In genomic region chr1:153000294-153000693, GRCh38 we compare ENCODE assay signal across 19 cellular contexts. TPM values are rescaled to one million over a fixed set of nuclear protein-coding genes. Genes with fewer than 3 reads are reported as not detected.
DNase-seq lines count a peak whose midpoint lies in the region; ATAC-seq and TF ChIP-seq lines count a peak whose summit lies in the region.
"Had no signal": no experiment of that assay in that cellular context is flagged by ENCODE, and none has a peak within 500 bp of the region (broad histone marks: within the 10 kb centered on the region; RNA-seq: fewer than 3 reads in every experiment).

No MANE protein-coding gene starts in this region.

- peaks cover 3 to 6% (median 5%) of the 10 kb centered on the region in 11 experiments; a peak in 18 of 22 replicates for H3K9me3 ChIP-seq in BLaER1 treated with 17β-estradiol and CSF1 and Interleukin-3, amounts not matched to agents 10 nM and 100 nM (replicated peaks in 1 of 11)
- H3K9me3 ChIP-seq in trophoblast cell (ENCODE audit: insufficient read depth, low read depth, low read length), result no peaks in the 10 kb centered on the region
- H3K9me3 ChIP-seq: BE2C, SJCRH30 had no signal

- H3K18ac ChIP-seq in trophoblast cell (ENCODE audit: low read length), result no peak overlapping the region

- no peaks in the 10 kb centered on the region for H4K20me1 ChIP-seq in BLaER1 treated with 17β-estradiol and CSF1 and Interleukin-3, amounts not matched to agents 10 nM and 100 nM

- H3K23ac ChIP-seq in trophoblast cell (ENCODE audit: low read length), result no peak overlapping the region

- no peak overlapping the region for H3K9ac ChIP-seq in BLaER1 treated with 17β-estradiol and CSF1 and Interleukin-3, amounts not matched to agents 10 nM and 100 nM
- no peak overlapping the region for H3K9ac ChIP-seq in trophoblast cell (ENCODE audit: low read length)

- no peak overlapping the region for H2AK5ac ChIP-seq in trophoblast cell (ENCODE audit: low read length)

- no peaks in the 10 kb centered on the region for H3K79me1 ChIP-seq in trophoblast cell (ENCODE audit: low read length)

- H4K91ac ChIP-seq in trophoblast cell (ENCODE audit: low read depth, low read length), result no peak overlapping the region

- H2BK5ac ChIP-seq in trophoblast cell (ENCODE audit: low read depth, low read length, poor library complexity), result no peak overlapping the region

- H3K27me3 ChIP-seq in BLaER1 treated with 17β-estradiol and CSF1 and Interleukin-3, amounts not matched to agents 10 nM and 100 nM, result peaks cover 0 to 6% (median 0%) of the 10 kb centered on the region in 11 experiments; a peak in 2 of 22 replicates
- H3K27me3 ChIP-seq in trophoblast cell (ENCODE audit: insufficient read depth, low read length), result no peaks in the 10 kb centered on the region
- H3K27me3 ChIP-seq: BE2C, SJCRH30 had no signal

- H3K36me3 ChIP-seq in BLaER1 treated with 17β-estradiol and CSF1 and Interleukin-3, amounts not matched to agents 10 nM and 100 nM, result no peaks in the 10 kb centered on the region
- H3K36me3 ChIP-seq in trophoblast cell (ENCODE audit: control insufficient read depth in 1 of 2, insufficient read depth in 2 of 2, low read length in 2 of 2), result no peaks in the 10 kb centered on the region
- H3K36me3 ChIP-seq: BE2C, SJCRH30 had no signal

- no peak overlapping the region for H3K14ac ChIP-seq in trophoblast cell (ENCODE audit: low read length)

- no peak for ATAC-seq in activated naive CD4-positive, alpha-beta T cell treated with anti-CD3 and anti-CD28 coated beads, Interleukin-2, amount 50 U/mL, for 72 hours
- ATAC-seq: HCT116 had no signal

- peak; percentile 56 for DNase-seq in SK-MEL-5 (ENCODE audit: low read depth, low spot score)
- no peak for DNase-seq in epithelial cell of prostate (ENCODE audit: low read depth, low spot score)
- no peak for DNase-seq in trophoblast cell
- no peak for DNase-seq in foreskin fibroblast
- DNase-seq in GM19238 (ENCODE audit: insufficient read length, low spot score), result no peak
- DNase-seq in NCI-H2171 treated with DMSO at 0.1 percent for 48 hours (lab: John Stamatoyannopoulos, UW), result no peak
- DNase-seq in activated naive CD4-positive, alpha-beta T cell treated with anti-CD3 and anti-CD28 coated beads, Interleukin-2, amount 50 U/mL, for 72 hours (ENCODE audit: low spot score in 2 of 2), result no peak
- DNase-seq: BE2C; CD4-positive, alpha-beta T cell; DMS53; GOT3; KBM-7; NCI-H1417; NCI-H187 treated with DMSO at 0.1 percent for 48 hours; NCI-H345; NCI-H524 treated with DMSO at 0.1 percent for 48 hours; SJCRH30 had no signal

- peaks cover 1% of the 10 kb centered on the region for H3K79me2 ChIP-seq in trophoblast cell (ENCODE audit: control insufficient read depth, insufficient read depth, low read length, poor library complexity)

- no peaks in the 10 kb centered on the region for H3K36me3 Mint-ChIP-seq in activated naive CD4-positive, alpha-beta T cell treated with anti-CD3 and anti-CD28 coated beads, Interleukin-2, amount 50 U/mL, for 72 hours

- H4K12ac ChIP-seq in trophoblast cell (ENCODE audit: low read depth, low read length), result no peak overlapping the region

- no peak overlapping the region for H2BK120ac ChIP-seq in trophoblast cell (ENCODE audit: insufficient read depth, low read length, poor library complexity)

- no peak overlapping the region for H3K4me3 ChIP-seq in BLaER1 treated with 17β-estradiol and CSF1 and Interleukin-3, amounts not matched to agents 10 nM and 100 nM
- H3K4me3 ChIP-seq in trophoblast cell (ENCODE audit: low read depth, low read length) (no peak overlapping the region), foreskin fibroblast (ENCODE audit: low read depth in 1 of 2, low read length in 2 of 2) (no peak overlapping the region)
- H3K4me3 ChIP-seq: SJCRH30 had no signal

- no peak overlapping the region for H3K4ac ChIP-seq in trophoblast cell (ENCODE audit: low read depth, low read length)

- H2AFZ ChIP-seq in trophoblast cell (ENCODE audit: insufficient read depth, low read length, poor library complexity), result no peak overlapping the region

- TF ChIP-seq CTCF in foreskin fibroblast (IDR thresholded peaks at IDR 0.05; ENCODE audit: low read depth, low read length), result no peak

- in situ Hi-C loops in SK-MEL-5 (cut with HindIII; ENCODE audit: low pct_unique_long_range_greater_than_20kb, low sequenced_read_pairs), result no loop called here

- H2BK12ac ChIP-seq in trophoblast cell (ENCODE audit: low read length), result peak overlapping the region; percentile 15

- no peak overlapping the region for H4K8ac ChIP-seq in trophoblast cell (ENCODE audit: low read depth, low read length)

- peaks cover 0 to 3% of the 10 kb centered on the region in 2 donors for H3K9me3 Mint-ChIP-seq in activated naive CD4-positive, alpha-beta T cell treated with anti-CD3 and anti-CD28 coated beads, Interleukin-2, amount 50 U/mL, for 72 hours
- H3K9me3 Mint-ChIP-seq: CD4-positive, alpha-beta T cell had no signal

- H3K4me1 ChIP-seq in BLaER1 treated with 17β-estradiol and CSF1 and Interleukin-3, amounts not matched to agents 10 nM and 100 nM, result peaks cover 0 to 13% (median 8%) of the 10 kb centered on the region in 10 experiments; a peak in 16 of 20 replicates
- peaks cover 16 to 23% of the 10 kb centered on the region in 2 experiments for H3K4me1 ChIP-seq in trophoblast cell (ENCODE audit: control insufficient read depth in 1 of 2, insufficient read depth in 2 of 2, low read length in 2 of 2)
- H3K4me1 ChIP-seq: BE2C, SJCRH30 had no signal

- no peak overlapping the region for H3K27ac Mint-ChIP-seq in activated naive CD4-positive, alpha-beta T cell treated with anti-CD3 and anti-CD28 coated beads, Interleukin-2, amount 50 U/mL, for 72 hours
- H3K27ac Mint-ChIP-seq: CD4-positive, alpha-beta T cell had no signal

- no CpG with 5 or more reads among the region's 1 CpG for WGBS in trophoblast cell (ENCODE audit: extremely low coverage, insufficient coverage, insufficient read length)

- peak overlapping the region in 8 of 11 experiments; percentile 8 to 43 (median 32); a peak in 10 of 22 replicates for H3K4me2 ChIP-seq in BLaER1 treated with 17β-estradiol and CSF1 and Interleukin-3, amounts not matched to agents 10 nM and 100 nM
- H3K4me2 ChIP-seq in trophoblast cell (ENCODE audit: low read length), result no peak overlapping the region

- H3K27ac ChIP-seq in BLaER1 treated with 17β-estradiol and CSF1 and Interleukin-3, amounts not matched to agents 10 nM and 100 nM, result no peak overlapping the region
- peak overlapping the region; percentile 77 for H3K27ac ChIP-seq in epithelial cell of prostate
- H3K27ac ChIP-seq in trophoblast cell (ENCODE audit: low read depth, low read length), result no peak overlapping the region
- H3K27ac ChIP-seq: SJCRH30 had no signal

RNA-seq across cellular contexts. Expression of gene SPRR3, which starts 1.3 kb away (rescaled TPM):
- total RNA-seq in SK-MEL-5 (2014; rRNA removed; shearing (Covaris generic)), result not detected in 2 replicates
- not detected in 2 replicates for polyA plus RNA-seq in SK-MEL-5 (2015; cell fraction: cytosol; rRNA removed)
- polyA plus RNA-seq in SK-MEL-5 (2015; cell fraction: nucleus; rRNA removed), result 0.91 TPM in 1 of 2 replicates, not detected in the other
- 12.3 and 12.6 TPM in 2 replicates for polyA plus RNA-seq in trophoblast cell (2013)
- total RNA-seq in activated naive CD4-positive, alpha-beta T cell treated with anti-CD3 and anti-CD28 coated beads, Interleukin-2, amount 50 U/mL, for 72 hours, result not detected
- total RNA-seq: CD4-positive, alpha-beta T cell; SJCRH30 had no signal

RNA-seq across cellular contexts. Expression of gene SPRR1A, which starts 16.4 kb away (rescaled TPM):
- total RNA-seq in SK-MEL-5 (2014; rRNA removed; shearing (Covaris generic)), result not detected in 2 replicates
- polyA plus RNA-seq in SK-MEL-5 (2015; cell fraction: cytosol; rRNA removed), result not detected in 2 replicates
- polyA plus RNA-seq in SK-MEL-5 (2015; cell fraction: nucleus; rRNA removed), result not detected in 2 replicates
- not detected in 2 replicates for polyA plus RNA-seq in trophoblast cell (2013)
- not detected for total RNA-seq in activated naive CD4-positive, alpha-beta T cell treated with anti-CD3 and anti-CD28 coated beads, Interleukin-2, amount 50 U/mL, for 72 hours
- total RNA-seq: CD4-positive, alpha-beta T cell; SJCRH30 had no signal

RNA-seq across cellular contexts. Expression of gene SPRR4, which starts 29.8 kb away (rescaled TPM):
- not detected in 2 replicates for total RNA-seq in SK-MEL-5 (2014; rRNA removed; shearing (Covaris generic))
- not detected in 2 replicates for polyA plus RNA-seq in SK-MEL-5 (2015; cell fraction: cytosol; rRNA removed)
- not detected in 2 replicates for polyA plus RNA-seq in SK-MEL-5 (2015; cell fraction: nucleus; rRNA removed)
- polyA plus RNA-seq in trophoblast cell (2013), result not detected in 2 replicates
- total RNA-seq in activated naive CD4-positive, alpha-beta T cell treated with anti-CD3 and anti-CD28 coated beads, Interleukin-2, amount 50 U/mL, for 72 hours, result not detected
- total RNA-seq: CD4-positive, alpha-beta T cell; SJCRH30 had no signal

RNA-seq across cellular contexts. Expression of gene SPRR1B, which starts 30.7 kb away (rescaled TPM):
- total RNA-seq in SK-MEL-5 (2014; rRNA removed; shearing (Covaris generic)), result not detected in 2 replicates
- polyA plus RNA-seq in SK-MEL-5 (2015; cell fraction: cytosol; rRNA removed), result not detected in 2 replicates
- not detected in 2 replicates for polyA plus RNA-seq in SK-MEL-5 (2015; cell fraction: nucleus; rRNA removed)
- polyA plus RNA-seq in trophoblast cell (2013), result 0.14 TPM in 2 replicates
- total RNA-seq in activated naive CD4-positive, alpha-beta T cell treated with anti-CD3 and anti-CD28 coated beads, Interleukin-2, amount 50 U/mL, for 72 hours, result not detected
- total RNA-seq: CD4-positive, alpha-beta T cell; SJCRH30 had no signal

RNA-seq across cellular contexts. Expression of gene SPRR2D, which starts 40.6 kb away (rescaled TPM):
- total RNA-seq in SK-MEL-5 (2014; rRNA removed; shearing (Covaris generic)), result 26.7 and 39.8 TPM in 2 replicates
- 64.6 and 71.5 TPM in 2 replicates for polyA plus RNA-seq in SK-MEL-5 (2015; cell fraction: cytosol; rRNA removed)
- 11.6 and 30.3 TPM in 2 replicates for polyA plus RNA-seq in SK-MEL-5 (2015; cell fraction: nucleus; rRNA removed)
- 8.9 and 9.2 TPM in 2 replicates for polyA plus RNA-seq in trophoblast cell (2013)
- not detected for total RNA-seq in activated naive CD4-positive, alpha-beta T cell treated with anti-CD3 and anti-CD28 coated beads, Interleukin-2, amount 50 U/mL, for 72 hours
- total RNA-seq: CD4-positive, alpha-beta T cell; SJCRH30 had no signal
